ENCODE assay signal across 15 cellular contexts in genomic region chr17:57068222-57068658, GRCh38. TPM values are rescaled to one million over a fixed set of nuclear protein-coding genes. Genes with fewer than 3 reads are reported as not detected.
DNase-seq lines count a peak whose midpoint lies in the region; ATAC-seq and TF ChIP-seq lines count a peak whose summit lies in the region.
"Had no signal": no experiment of that assay in that cellular context is flagged by ENCODE, and none has a peak within 500 bp of the region (broad histone marks: within the 10 kb centered on the region; RNA-seq: fewer than 3 reads in every experiment).

No MANE protein-coding gene starts in this region.

- H3K4me1 ChIP-seq in HEK293 (ENCODE audit: control insufficient read depth, insufficient read depth, low read length) (no peaks in the 10 kb centered on the region), liver (ENCODE audit: control insufficient read depth in 4 of 4, insufficient read depth in 4 of 4, low read length in 3 of 4) (peaks cover 4 to 6% (median 5%) of the 10 kb centered on the region in 4 donors)
- H3K4me1 ChIP-seq: vagina had no signal

- no peak for ATAC-seq in HG02970 (IDR thresholded peaks at IDR 0.05; ENCODE audit: low FRiP score, unreplicated experiment)

- TF ChIP-seq CTCF in 22Rv1 (IDR thresholded peaks at IDR 0.05): no peak
- TF ChIP-seq CTCF in HEK293 (tag by site-specific recombination; IDR thresholded peaks at IDR 0.05): no peak
- no peak for TF ChIP-seq CTCF in liver (IDR thresholded peaks at IDR 0.05; ENCODE audit: low read depth, low read length, missing input control)

- H3K36me3 ChIP-seq in HEK293 (ENCODE audit: control insufficient read depth in 2 of 2, insufficient read depth in 1 of 2, low read length in 2 of 2): no peaks in the 10 kb centered on the region
- no peaks in the 10 kb centered on the region for H3K36me3 ChIP-seq in liver (ENCODE audit: control insufficient read depth in 4 of 4, insufficient read depth in 3 of 4, low read depth in 1 of 4, low read length in 3 of 4)
- H3K36me3 ChIP-seq: vagina had no signal

- H3K27me3 ChIP-seq in liver (ENCODE audit: control insufficient read depth in 4 of 4, insufficient read depth in 4 of 4, low read length in 3 of 4): no peaks in the 10 kb centered on the region
- H3K27me3 ChIP-seq: vagina had no signal

- H3K4me3 ChIP-seq in HEK293 (ENCODE audit: low read depth, low read length) (no peak overlapping the region), liver (ENCODE audit: low read depth in 1 of 3, low read length in 3 of 3) (no peak overlapping the region)
- H3K4me3 ChIP-seq: vagina had no signal

- POLR2A ChIA-PET in HEK293 (lab: Yijun Ruan, JAX): interaction anchor here (0.6 to 0.7 kb wide), 2 partner anchors 18 to 700 kb away, joined by 3 read pairs; no protein-coding TSS in a partner anchor

- H3K27ac ChIP-seq in 22Rv1 (0 out of 2 replicates have a peak overlapping the region, but pooled peaks have one; percentile 22), HEK293 (ENCODE audit: extremely low read depth, low read depth, low read length) (no peak overlapping the region), liver (ENCODE audit: low read depth in 1 of 2, low read length in 2 of 2) (peak overlapping the region; percentile 59 to 69)
- H3K27ac ChIP-seq: vagina had no signal

- DNase-seq in amniotic epithelial cell (ENCODE audit: low read depth) (peak; percentile 61), globus pallidus (ENCODE audit: low spot score) (no peak), hippocampal formation (lab: John Stamatoyannopoulos, UW) (no peak), NCI-H526 treated with DMSO at 0.1 percent for 48 hours (lab: John Stamatoyannopoulos, UW) (no peak)
- DNase-seq: caudate nucleus; head of caudate nucleus; mesenchymal stem cell; NCI-H1092; Right ventricle myocardium superior; stimulated activated CD8-positive, alpha-beta memory T cell treated with anti-CD3 and anti-CD28 coated beads, Interleukin-4, amount 100 ng/mL, for 48 hours had no signal

- H3K9me3 ChIP-seq in HEK293 (ENCODE audit: control insufficient read depth, insufficient read depth, low read depth, low read length) (no peaks in the 10 kb centered on the region), liver (ENCODE audit: control insufficient read depth in 4 of 4, low read length in 3 of 4) (no peaks in the 10 kb centered on the region)
- H3K9me3 ChIP-seq: vagina had no signal

- CTCF ChIA-PET in HEK293 (lab: Yijun Ruan, JAX): interaction anchor here (0.6 to 1.1 kb wide), 2 partner anchors 40 to 41 kb away, joined by 3 read pairs; no protein-coding TSS in a partner anchor

- TF ChIP-seq RAD21 in liver (IDR thresholded peaks at IDR 0.05): peak in 1 of 2 donors; percentile 41

- peak overlapping the region in 1 of 2 donors; percentile 49 for H3K9ac ChIP-seq in liver (ENCODE audit: low read depth in 1 of 2, low read length in 2 of 2)

- WGBS in liver: 13% methylated on average over 4 of the region's 4 CpGs

TF ChIP-seq in HEK293, 187 proteins besides CTCF, POLR2A, EP300 and RAD21:
- no peak for TF ChIP-seq ZNF433 (tag by site-specific recombination; IDR thresholded peaks at IDR 0.05; ENCODE audit: low read depth)
- TF ChIP-seq SP3 (tag by site-specific recombination; IDR thresholded peaks at IDR 0.05): peak; percentile 41
- peak; percentile 55 for TF ChIP-seq ZFHX2 (tag by site-specific recombination; conservative IDR thresholded peaks at IDR 0.05)
- no peak for TF ChIP-seq WT1 (tag by site-specific recombination; IDR thresholded peaks at IDR 0.05)
- no peak for TF ChIP-seq ZBTB48 (tag by site-specific recombination; IDR thresholded peaks at IDR 0.05)
- peak; percentile 80 for TF ChIP-seq ZNF362 (tag by site-specific recombination; IDR thresholded peaks at IDR 0.05)

TF ChIP-seq in liver, 16 proteins besides CTCF, POLR2A, EP300 and RAD21:
- TF ChIP-seq MAX (IDR thresholded peaks at IDR 0.05): peak; percentile 38
- TF ChIP-seq HNF4A (conservative IDR thresholded peaks at IDR 0.05): peak; percentile 46 to 73
- peak; percentile 29 for TF ChIP-seq FOXA1 (IDR thresholded peaks at IDR 0.05)
- TF ChIP-seq EGR1 (IDR thresholded peaks at IDR 0.05; ENCODE audit: low read depth in 2 of 2): peak; percentile 98 to 100
- peak in 1 of 2 donors; percentile 29 for TF ChIP-seq JUND (IDR thresholded peaks at IDR 0.05)
- TF ChIP-seq REST (IDR thresholded peaks at IDR 0.05): peak; percentile 70
- peak; percentile 43 to 72 for TF ChIP-seq RXRA (IDR thresholded peaks at IDR 0.05)
- TF ChIP-seq ATF3 (IDR thresholded peaks at IDR 0.05): no peak
- TF ChIP-seq NR2F2 (IDR thresholded peaks at IDR 0.05): no peak
- peak in 1 of 2 donors; percentile 12 for TF ChIP-seq GABPA (IDR thresholded peaks at IDR 0.05 in 1 of 2, conservative IDR thresholded peaks at IDR 0.05 in 1 of 2)
- peak; percentile 55 for TF ChIP-seq SP1 (IDR thresholded peaks at IDR 0.05)
- peak; percentile 56 for TF ChIP-seq ZBTB33 (IDR thresholded peaks at IDR 0.05)
- TF ChIP-seq HNF4G (IDR thresholded peaks at IDR 0.05): no peak
- TF ChIP-seq YY1 (IDR thresholded peaks at IDR 0.05): peak; percentile 31
- no peak for TF ChIP-seq TAF1 (conservative IDR thresholded peaks at IDR 0.05)
- TF ChIP-seq FOXA2 (IDR thresholded peaks at IDR 0.05): peak; percentile 25
TF ChIP-seq in liver: peak in this region for 12.

RNA-seq across cellular contexts. Expression of gene AKAP1, which starts 16.8 kb away (rescaled TPM):
- total RNA-seq in liver: 10 to 100 TPM; 36.4 to 58.5 TPM
- 10 to 100 TPM; 31.3 to 43.1 TPM for polyA plus RNA-seq in liver
